Comparison of ENCODE assay signal across 1 cellular context in genomic region chr2:9205963-9206948, GRCh38.
TF ChIP-seq lines count a peak whose summit lies in the region.

Gene ASAP2, plus strand, starts transcription at chr2:9206812. Its CDS starts 293 bp downstream, at chr2:9207105.

TF ChIP-seq in endothelial cell of umbilical vein, 7 proteins besides CTCF, POLR2A, EP300 and RAD21 (continued from another document):
- peak; percentile 85 for TF ChIP-seq POLR2AphosphoS5 (IDR thresholded peaks at IDR 0.05; ENCODE audit: insufficient read depth, low read depth, low read length)
- TF ChIP-seq GATA2 (IDR thresholded peaks at IDR 0.05; ENCODE audit: insufficient read depth, insufficient read length, low read depth, low read length), result no peak
